ENCODE assay signal across 15 cellular contexts in genomic region chr11:69817265-69818236, GRCh38. TPM values are rescaled to one million over a fixed set of nuclear protein-coding genes. Genes with fewer than 3 reads are reported as not detected.
A peak's percentile ranks its signal among the peaks of the same experiment; 100 is the strongest.
DNase-seq lines count a peak whose midpoint lies in the region; ATAC-seq, FAIRE-seq and TF ChIP-seq lines count a peak whose summit lies in the region.
"Had no signal": no experiment of that assay in that cellular context is flagged by ENCODE, and none has a peak within 500 bp of the region (broad histone marks: within the 10 kb centered on the region; RNA-seq: fewer than 3 reads in every experiment).

No MANE protein-coding gene starts in this region.

- ATAC-seq in GM19463 (IDR thresholded peaks at IDR 0.05; ENCODE audit: unreplicated experiment): no peak
- ATAC-seq: body of pancreas, left lung had no signal

- no peaks in the 10 kb centered on the region for H3K36me3 Mint-ChIP-seq in astrocyte (ENCODE audit: low read depth, unreplicated experiment)

- WGBS in thyroid gland, 2 donors: 0 to 2% methylated on average over 1 to 32 of the region's 108 CpGs

- no peaks in the 10 kb centered on the region for H3K9me1 ChIP-seq in keratinocyte (ENCODE audit: control insufficient read depth, extremely low read depth, insufficient read depth, low read length)

- H3K4me1 Mint-ChIP-seq in astrocyte (ENCODE audit: low read depth, unreplicated experiment): no peaks in the 10 kb centered on the region

- H3K4me3 Mint-ChIP-seq in astrocyte (ENCODE audit: unreplicated experiment): no peak overlapping the region

- H3K9ac ChIP-seq in astrocyte (ENCODE audit: low read length): no peak overlapping the region
- H3K9ac ChIP-seq in keratinocyte (ENCODE audit: control insufficient read depth, extremely low read depth, insufficient read depth, low read length): no peak overlapping the region

- H3K4me1 ChIP-seq in BE2C (peaks cover 4% of the 10 kb centered on the region; the same call in 1 of the 2 replicates), astrocyte (ENCODE audit: insufficient read depth, low read length) (peaks cover 4% of the 10 kb centered on the region), keratinocyte (ENCODE audit: control insufficient read depth, extremely low read depth, insufficient read depth, low read length) (no peaks in the 10 kb centered on the region), thyroid gland (no peaks in the 10 kb centered on the region)
- H3K4me1 ChIP-seq: left lung had no signal

- H3K79me2 ChIP-seq in astrocyte (ENCODE audit: insufficient read depth, low read length) (no peaks in the 10 kb centered on the region), keratinocyte (ENCODE audit: control insufficient read depth, insufficient read depth, low read length) (no peaks in the 10 kb centered on the region)

- peak; percentile 41 for DNase-seq in BE2C
- peak; percentile 40 for DNase-seq in HEK293T (ENCODE audit: extremely low spot score)
- no peak for DNase-seq in astrocyte (ENCODE audit: low read depth)
- DNase-seq in keratinocyte (ENCODE audit: low read depth, low spot score): no peak
- DNase-seq in Kasumi-1 (lab: John Stamatoyannopoulos, UW): no peak
- no peak for DNase-seq in thyroid gland
- DNase-seq in D721Med (ENCODE audit: insufficient read length, low spot score): no peak
- DNase-seq: activated T-cell treated with anti-CD3 and anti-CD28 coated beads for 4 hours, body of pancreas, esophagus squamous epithelium, NCI-H2081 treated with DMSO at 0.1 percent for 48 hours, testis had no signal

- H3K9me3 Mint-ChIP-seq in astrocyte (ENCODE audit: unreplicated experiment): no peaks in the 10 kb centered on the region

- dilution Hi-C loops in keratinocyte (cut with MboI; ENCODE audit: extremely low pct_ligation_motif_present, low sequenced_read_pairs): no loop called here

- no peak for TF ChIP-seq POLR2A in thyroid gland (IDR thresholded peaks at IDR 0.05)

- no peak overlapping the region for H3K27ac Mint-ChIP-seq in astrocyte (ENCODE audit: unreplicated experiment)

- POLR2A ChIA-PET in HEK293T (lab: Yijun Ruan, JAX): no interaction called here

- H3K27me3 Mint-ChIP-seq in astrocyte (ENCODE audit: low read depth, unreplicated experiment): peaks cover 59% of the 10 kb centered on the region

- H2AFZ ChIP-seq in astrocyte (ENCODE audit: low read depth, low read length) (peak overlapping the region; percentile 41), keratinocyte (ENCODE audit: control insufficient read depth, low read length) (no peak overlapping the region)

- no peak for FAIRE-seq in astrocyte (lab: Jason Lieb, UNC)
- no peak for FAIRE-seq in keratinocyte (lab: Jason Lieb, UNC)
- FAIRE-seq in D721Med (lab: Jason Lieb, UNC): no peak
- FAIRE-seq: TTC549 had no signal

- intact Hi-C loops in thyroid gland (cut with DNase I): no loop called here

- H4K20me1 ChIP-seq in astrocyte (ENCODE audit: insufficient read depth, low read length): no peaks in the 10 kb centered on the region
- H4K20me1 ChIP-seq in keratinocyte (ENCODE audit: control insufficient read depth, extremely low read depth, insufficient read depth, low read length): no peaks in the 10 kb centered on the region

- CTCF ChIA-PET in HEK293T (lab: Yijun Ruan, JAX): no interaction called here

- peak overlapping the region; percentile 65 for H3K4me2 ChIP-seq in astrocyte (ENCODE audit: low read length)
- H3K4me2 ChIP-seq in keratinocyte (ENCODE audit: control insufficient read depth, extremely low read depth, insufficient read depth, low read depth, low read length): peak overlapping the region; percentile 22

- no peak for TF ChIP-seq CTCF in BE2C (IDR thresholded peaks at IDR 0.05; ENCODE audit: low read depth, low read length)
- no peak for TF ChIP-seq CTCF in astrocyte (IDR thresholded peaks at IDR 0.05; ENCODE audit: insufficient read depth, low read depth, low read length)
- TF ChIP-seq CTCF in keratinocyte (optimal IDR thresholded peaks at IDR 0.05 in 1 of 3, IDR thresholded peaks at IDR 0.05 in 1 of 3, conservative IDR thresholded peaks at IDR 0.05 in 1 of 3; ENCODE audit: extremely low read depth in 1 of 3, insufficient read depth in 2 of 3, low read length in 3 of 3): no peak
- TF ChIP-seq CTCF in thyroid gland (IDR thresholded peaks at IDR 0.05): no peak
- no peak for TF ChIP-seq CTCF in D721Med (IDR thresholded peaks at IDR 0.05; ENCODE audit: insufficient read depth, missing control alignments)

- H3K36me3 ChIP-seq in BE2C (no peaks in the 10 kb centered on the region), astrocyte (ENCODE audit: insufficient read depth, low read length) (no peaks in the 10 kb centered on the region), keratinocyte (ENCODE audit: control insufficient read depth in 2 of 2, extremely low read depth in 1 of 2, insufficient read depth in 2 of 2, low read length in 2 of 2) (no peaks in the 10 kb centered on the region), thyroid gland (no peaks in the 10 kb centered on the region)
- H3K36me3 ChIP-seq: esophagus squamous epithelium, left lung had no signal

- H3K27me3 ChIP-seq in BE2C (peaks cover 84% of the 10 kb centered on the region), astrocyte (ENCODE audit: insufficient read depth, low read length) (peaks cover 53% of the 10 kb centered on the region), keratinocyte (ENCODE audit: control insufficient read depth, extremely low read depth, insufficient read depth, low read length) (peaks cover 64% of the 10 kb centered on the region), thyroid gland (peaks cover 5% of the 10 kb centered on the region)
- H3K27me3 ChIP-seq: body of pancreas, testis had no signal

- H3K9me3 ChIP-seq in BE2C (no peaks in the 10 kb centered on the region; the same call in 1 of the 2 replicates), astrocyte (ENCODE audit: insufficient read depth, low read depth, low read length) (no peaks in the 10 kb centered on the region), keratinocyte (ENCODE audit: control insufficient read depth, low read depth, low read length) (no peaks in the 10 kb centered on the region), thyroid gland (no peaks in the 10 kb centered on the region)
- H3K9me3 ChIP-seq: body of pancreas, esophagus squamous epithelium, left lung, testis had no signal

- H3K4me3 ChIP-seq in BE2C (ENCODE audit: low read depth, low read length) (0 out of 2 replicates have a peak overlapping the region, but pooled peaks have one; percentile 6), astrocyte (ENCODE audit: insufficient read depth, low read depth, low read length) (no peak overlapping the region), keratinocyte (ENCODE audit: control insufficient read depth in 2 of 3, extremely low read depth in 1 of 3, insufficient read depth in 2 of 3, low read depth in 1 of 3, low read length in 3 of 3) (peak overlapping the region in 2 of 3 experiments; percentile 34 to 35), thyroid gland (replicated peaks in 1 of 3) (no peak overlapping the region)
- H3K4me3 ChIP-seq: body of pancreas, left lung had no signal

- H3K27ac ChIP-seq in astrocyte (ENCODE audit: low read depth, low read length) (no peak overlapping the region), keratinocyte (ENCODE audit: control insufficient read depth, insufficient read depth, low read length) (no peak overlapping the region), thyroid gland (no peak overlapping the region)
- H3K27ac ChIP-seq: body of pancreas, esophagus squamous epithelium, left lung, testis had no signal

TF ChIP-seq in HEK293T, 16 proteins besides CTCF, POLR2A, EP300 and RAD21:
- TF ChIP-seq L3MBTL2 (conservative IDR thresholded peaks at IDR 0.05) (no peak; the same call in 1 of the 2 replicates), SUZ12 (IDR thresholded peaks at IDR 0.05) (0 out of 2 replicates have a peak, but pooled peaks have one; percentile 48)
TF ChIP-seq in HEK293T: peak in this region for 1.

RNA-seq across cellular contexts. Expression of gene FGF3, which starts 1.7 kb away (rescaled TPM):
- not detected for polyA plus RNA-seq in BE2C (2012; ENCODE audit: insufficient read depth, insufficient read length, low read depth)
- total RNA-seq in astrocyte: not detected in 2 replicates
- not detected in 3 replicates for polyA plus RNA-seq in keratinocyte
- polyA plus RNA-seq in keratinocyte (2011; ENCODE audit: low read depth): not detected
- polyA plus RNA-seq in keratinocyte (2011; cell fraction: cytosol; rRNA removed): not detected in 2 replicates
- not detected in 2 replicates for polyA plus RNA-seq in keratinocyte (2011; cell fraction: nucleus; rRNA removed)
- polyA plus RNA-seq in keratinocyte (2012; ENCODE audit: low replicate concordance): not detected in 2 replicates
- polyA minus RNA-seq in keratinocyte: not detected in 3 replicates
- polyA minus RNA-seq in keratinocyte (2011; cell fraction: cytosol; rRNA and poly(A)+ RNA removed): not detected
- not detected in 2 replicates for polyA minus RNA-seq in keratinocyte (2011; cell fraction: nucleus; rRNA and poly(A)+ RNA removed)
- not detected for total RNA-seq in thyroid gland
- total RNA-seq: body of pancreas, esophagus squamous epithelium, left lung had no signal

RNA-seq across cellular contexts. Expression of gene FGF4, which starts 42.4 kb away (rescaled TPM):
- polyA plus RNA-seq in BE2C (2012; ENCODE audit: insufficient read depth, insufficient read length, low read depth): not detected
- total RNA-seq in astrocyte: not detected in 2 replicates
- polyA plus RNA-seq in keratinocyte: not detected in 3 replicates
- polyA plus RNA-seq in keratinocyte (2011; ENCODE audit: low read depth): not detected
- polyA plus RNA-seq in keratinocyte (2011; cell fraction: cytosol; rRNA removed): not detected in 2 replicates
- polyA plus RNA-seq in keratinocyte (2011; cell fraction: nucleus; rRNA removed): not detected in 2 replicates
- polyA plus RNA-seq in keratinocyte (2012; ENCODE audit: low replicate concordance): not detected in 2 replicates
- polyA minus RNA-seq in keratinocyte: 0.13 TPM in 1 of 3 replicates, not detected in the others
- polyA minus RNA-seq in keratinocyte (2011; cell fraction: cytosol; rRNA and poly(A)+ RNA removed): not detected
- polyA minus RNA-seq in keratinocyte (2011; cell fraction: nucleus; rRNA and poly(A)+ RNA removed): not detected in 2 replicates
- not detected for total RNA-seq in thyroid gland
- total RNA-seq: body of pancreas, esophagus squamous epithelium, left lung had no signal

Comparison
In these comparisons a context has a peak if more than half of its experiments do, and no peak if none do; other contexts are left out.
1. DNase-seq: peak in BE2C (single experiment) and HEK293T (single experiment); none in astrocyte (single experiment), keratinocyte (single experiment), Kasumi-1 (0 of 2), thyroid gland (0 of 2) and D721Med (single experiment).
2. H3K4me3 ChIP-seq: peak in BE2C (single experiment) and keratinocyte (2 of 3); none in astrocyte (single experiment) and thyroid gland (0 of 3).